ENCODE assay signal across 32 cellular contexts in genomic region chr12:129672110-129672509, GRCh38.
"Had no signal": no experiment of that assay in that cellular context is flagged by ENCODE, and none has a peak within 500 bp of the region (broad histone marks: within the 10 kb centered on the region; RNA-seq: fewer than 3 reads in every experiment).

No MANE protein-coding gene starts in this region.

- H3K4me3 ChIP-seq: adrenal gland, ascending aorta, body of pancreas, breast epithelium, cardiac muscle cell had no signal

- H3K27me3 ChIP-seq: adrenal gland, ascending aorta, body of pancreas, brain microvascular endothelial cell, breast epithelium, cardiac muscle cell had no signal

- FAIRE-seq: astrocyte, bronchial epithelial cell had no signal

- H3K27ac ChIP-seq: adrenal gland, ascending aorta, body of pancreas, brain microvascular endothelial cell, breast epithelium, cardiac muscle cell had no signal

- H3K4me1 ChIP-seq: adrenal gland, ascending aorta, body of pancreas, breast epithelium had no signal

- H3K9me3 ChIP-seq: adrenal gland, ascending aorta, body of pancreas had no signal

- H3K36me3 ChIP-seq: adrenal gland, ascending aorta, brain microvascular endothelial cell, breast epithelium, cardiac muscle cell had no signal

- DNase-seq: activated effector memory CD4-positive, alpha-beta T cell treated with anti-CD3 and anti-CD28 coated beads, Interleukin-2, amount 50 U/mL, for 16 hours; activated effector memory CD4-positive, alpha-beta T cell treated with Interleukin-2 at 50 U/mL for 16 hours; activated gamma-delta T cell; activated gamma-delta T cell treated with Interleukin-2 at 50 U/mL for 16 hours; activated naive CD4-positive, alpha-beta T cell; activated naive CD4-positive, alpha-beta T cell treated with anti-CD3 and anti-CD28 coated beads for 36 hours; activated naive CD4-positive, alpha-beta T cell treated with anti-CD3 and anti-CD28 coated beads, Interleukin-2, amount 10 ng/mL, durations not matched to agents 7 days and 5 days; activated naive CD4-positive, alpha-beta T cell treated with anti-CD3 and anti-CD28 coated beads, Interleukin-2, amount 50 U/mL, for 16 hours; activated naive CD4-positive, alpha-beta T cell treated with Interleukin-2 at 50 U/mL for 16 hours; activated naive CD8-positive, alpha-beta T cell treated with anti-CD3 and anti-CD28 coated beads for 36 hours; activated naive CD8-positive, alpha-beta T cell treated with anti-CD3 and anti-CD28 coated beads, Interleukin-2, amount 10 ng/mL, durations not matched to agents 7 days and 5 days; activated naive CD8-positive, alpha-beta T cell treated with anti-CD3 and anti-CD28 coated beads, Interleukin-2, amount 50 U/mL, for 24 hours; activated T-cell treated with anti-CD3 and anti-CD28 coated beads, Interleukin-2, amount 50 U/mL, for 1 hour; activated T-cell treated with anti-CD3 and anti-CD28 coated beads, Interleukin-2, amount 50 U/mL, for 24 hours; activated T-cell treated with anti-CD3 and anti-CD28 coated beads, Interleukin-2, amount 50 U/mL, for 4 hours; activated T-cell treated with anti-CD3 and anti-CD28 coated beads, Interleukin-2, amount 50 U/mL, for 48 hours; activated T-cell treated with anti-CD3 and anti-CD28 coated beads, Interleukin-2, amount 50 U/mL, for 72 hours; adrenal gland; amniotic stem cell; amygdala; anterior cingulate cortex; aorta; body of pancreas; brain microvascular endothelial cell; caudate nucleus; central memory CD4-positive, alpha-beta T cell; cerebellar nuclear complex had no signal
